In the genomic region with DNA sequence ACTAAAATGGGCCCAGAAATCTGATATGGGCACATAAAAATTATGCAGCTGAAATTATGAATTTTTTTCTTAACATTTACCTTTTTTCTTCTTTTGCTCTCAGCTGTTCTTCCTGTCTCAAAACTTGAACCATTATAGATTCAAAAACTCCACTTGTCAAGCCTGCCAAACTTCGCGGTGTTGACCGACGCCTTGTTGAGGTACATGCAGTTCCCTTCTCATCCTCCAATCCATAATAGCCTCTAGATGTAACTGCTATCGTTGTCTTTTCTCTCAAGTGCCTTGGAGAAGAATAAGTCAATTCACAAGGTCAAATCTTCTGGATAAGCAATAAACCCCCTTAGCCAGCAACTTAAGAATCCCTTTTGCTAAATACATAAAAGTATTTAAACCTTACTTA, we compare ENCODE assay signal across 21 cellular contexts.
"Had no signal": no experiment of that assay in that cellular context is flagged by ENCODE, and none has a peak within 500 bp of the region (broad histone marks: within the 10 kb centered on the region; RNA-seq: fewer than 3 reads in every experiment).

No MANE protein-coding gene starts in this region.

- H3K27me3 ChIP-seq: colonic mucosa, pancreas, right lobe of liver, suprapubic skin, tibial artery, upper lobe of right lung had no signal

- H3K9me3 ChIP-seq: colonic mucosa, pancreas, right lobe of liver, suprapubic skin, tibial artery, upper lobe of right lung had no signal

- H3K9me3 Mint-ChIP-seq: endodermal cell; nephron; stimulated activated effector memory CD8-positive, alpha-beta T cell treated with anti-CD3 and anti-CD28 coated beads, Interleukin-12 subunit alpha, Interleukin-12 subunit beta, amount 100 ng/mL, for 72 hours had no signal

- H3K4me1 Mint-ChIP-seq: nephron had no signal

- H3K4me3 ChIP-seq: colonic mucosa, pancreas, right lobe of liver, suprapubic skin, tibial artery, upper lobe of right lung had no signal

- H3K27me3 Mint-ChIP-seq: naive B cell, progenitor cell of endocrine pancreas had no signal

- H3K36me3 ChIP-seq: colonic mucosa, pancreas had no signal

- FAIRE-seq: endothelial cell of umbilical vein, pancreas had no signal

- H3K4me3 Mint-ChIP-seq: endodermal cell; naive B cell; nephron; stimulated activated effector memory CD8-positive, alpha-beta T cell treated with anti-CD3 and anti-CD28 coated beads, Interleukin-12 subunit alpha, Interleukin-12 subunit beta, amount 100 ng/mL, for 72 hours had no signal

- H3K4me1 ChIP-seq: colonic mucosa, right lobe of liver, suprapubic skin, upper lobe of right lung had no signal

- ATAC-seq: pancreas; right lobe of liver; stimulated activated effector memory CD8-positive, alpha-beta T cell treated with anti-CD3 and anti-CD28 coated beads, Interleukin-12 subunit alpha, Interleukin-12 subunit beta, amount 100 ng/mL, for 72 hours; stimulated activated naive CD8-positive, alpha-beta T cell treated with anti-CD3 and anti-CD28 coated beads, Interleukin-15, Interleukin-2, amounts not matched to agents 100 U/mL and 50 U/mL, for 24 hours; upper lobe of right lung had no signal

- DNase-seq: colonic mucosa; dermis blood vessel endothelial cell; endodermal cell; foreskin melanocyte; head of caudate nucleus; islet precursor cell; mesendoderm; naive B cell; occipital lobe; pancreas; right lobe of liver; stimulated activated CD4-positive, alpha-beta T cell treated with anti-CD3 and anti-CD28 coated beads, Interleukin-4, amount 100 ng/mL, for 1 hour; stimulated activated CD8-positive, alpha-beta memory T cell treated with anti-CD3 and anti-CD28 coated beads, Interleukin-4, amount 100 ng/mL, for 48 hours; stimulated activated naive CD8-positive, alpha-beta T cell treated with anti-CD3 and anti-CD28 coated beads, Interleukin-15, Interleukin-2, amounts not matched to agents 100 U/mL and 50 U/mL, for 24 hours; tibial artery; upper lobe of right lung had no signal

- H3K27ac Mint-ChIP-seq: endodermal cell; progenitor cell of endocrine pancreas; stimulated activated effector memory CD8-positive, alpha-beta T cell treated with anti-CD3 and anti-CD28 coated beads, Interleukin-12 subunit alpha, Interleukin-12 subunit beta, amount 100 ng/mL, for 72 hours had no signal

- H3K27ac ChIP-seq: colonic mucosa, pancreas, right lobe of liver, suprapubic skin, tibial artery, upper lobe of right lung had no signal
